ENCODE assay signal across 8 cellular contexts in genomic region chr20:35954200-35954906, GRCh38. TPM values are rescaled to one million over a fixed set of nuclear protein-coding genes. Genes with fewer than 3 reads are reported as not detected.
DNase-seq lines count a peak whose midpoint lies in the region; TF ChIP-seq lines count a peak whose summit lies in the region.

SCAND1 (minus strand) TSS chr20:35954502; CDS start chr20:35954284, 218 bp downstream.

- H2AFZ ChIP-seq in neuronal stem cell (ENCODE audit: low read length) = peak within 1 kb of the TSS; percentile 87

- peak within 1 kb of the TSS; percentile 76 for H3K4me2 ChIP-seq in neuronal stem cell (ENCODE audit: insufficient read depth, low read length, poor library complexity, severe bottlenecking)

- H2AK5ac ChIP-seq in neuronal stem cell (ENCODE audit: low read depth, low read length) = peak within 1 kb of the TSS; percentile 95

- DNase-seq in GM06990 (ENCODE audit: extremely low read depth, insufficient read length) (peak; percentile 99), HFF-Myc (ENCODE audit: extremely low read depth, low read depth) (peak; percentile 90), MV-4-11 (lab: John Stamatoyannopoulos, UW) (peak; percentile 95), SK-MEL-5 (ENCODE audit: low read depth, low spot score) (peak; percentile 99), foreskin melanocyte (peak; percentile 94), neuronal stem cell (ENCODE audit: low spot score) (peak; percentile 97)
- peak; percentile 97 for DNase-seq in activated naive CD4-positive, alpha-beta T cell treated with Interleukin-2 at 50 U/mL for 16 hours

- no peak within 1 kb of the TSS for H4K8ac ChIP-seq in neuronal stem cell (ENCODE audit: low read depth, low read length)

- peak within 1 kb of the TSS; percentile 92 for H2BK15ac ChIP-seq in neuronal stem cell (ENCODE audit: low read length)

- H3K27me3 ChIP-seq in GM06990 (replicated peaks; ENCODE audit: control insufficient read depth, insufficient read depth, low read length) (no peaks in the 10 kb centered on the region), neuronal stem cell (ENCODE audit: control insufficient read depth in 3 of 3, insufficient read depth in 3 of 3, low read depth in 1 of 3, low read length in 3 of 3) (no peaks in the 10 kb centered on the region)

- H3K36me3 ChIP-seq in GM06990 (ENCODE audit: control insufficient read depth, insufficient read depth, low read length) (no peaks in the 10 kb centered on the region; the same call in 1 of the 2 replicates), neuronal stem cell (replicated peaks in 1 of 2; ENCODE audit: control insufficient read depth in 2 of 2, insufficient read depth in 2 of 2, low read length in 2 of 2) (peaks cover 2 to 28% of the 10 kb centered on the region in 2 donors)

- H3K14ac ChIP-seq in neuronal stem cell (ENCODE audit: low read length) = peak within 1 kb of the TSS; percentile 63

- TF ChIP-seq CTCF in GM06990 (IDR thresholded peaks at IDR 0.05; ENCODE audit: insufficient read depth, low read length, poor library complexity, severe bottlenecking) = peak; percentile 99
- peak; percentile 97 for TF ChIP-seq CTCF in HFF-Myc (IDR thresholded peaks at IDR 0.05; ENCODE audit: low read depth, low read length, missing control alignments)
- no peak for TF ChIP-seq CTCF in subcutaneous adipose tissue (IDR thresholded peaks at IDR 0.05; ENCODE audit: low read depth)

- H4K91ac ChIP-seq in neuronal stem cell (ENCODE audit: low read depth, low read length, poor library complexity) = no peak within 1 kb of the TSS

- no peaks in the 10 kb centered on the region for H3K9me3 ChIP-seq in neuronal stem cell (replicated peaks in 1 of 2; ENCODE audit: control insufficient read depth in 2 of 2, insufficient read depth in 1 of 2, low read depth in 1 of 2, low read length in 2 of 2)

- peak within 1 kb of the TSS; percentile 98 for H3K18ac ChIP-seq in neuronal stem cell (ENCODE audit: low read length)

- H3K4me3 ChIP-seq in GM06990 (replicated peaks; ENCODE audit: low read depth, low read length) (peak within 1 kb of the TSS; percentile 92), HFF-Myc (replicated peaks; ENCODE audit: low read depth, low read length) (peak within 1 kb of the TSS; percentile 99), neuronal stem cell (ENCODE audit: low read length in 2 of 2) (peak within 1 kb of the TSS; percentile 89 to 93)

- H3K4ac ChIP-seq in neuronal stem cell (ENCODE audit: low read length) = no peak within 1 kb of the TSS

- in situ Hi-C loops in SK-MEL-5 (cut with HindIII; ENCODE audit: low pct_unique_long_range_greater_than_20kb, low sequenced_read_pairs) = no loop called here

- peak within 1 kb of the TSS; percentile 96 for H2BK120ac ChIP-seq in neuronal stem cell (ENCODE audit: low read depth, low read length)

- H3K9ac ChIP-seq in neuronal stem cell (ENCODE audit: low read depth, low read length, poor library complexity) = peak within 1 kb of the TSS; percentile 99

- peak within 1 kb of the TSS; percentile 49 for H2BK12ac ChIP-seq in neuronal stem cell (ENCODE audit: low read length)

- H2BK5ac ChIP-seq in neuronal stem cell (ENCODE audit: low read length) = peak within 1 kb of the TSS; percentile 97

- peak within 1 kb of the TSS; percentile 99 for H3K23ac ChIP-seq in neuronal stem cell (ENCODE audit: low read depth, low read length, poor library complexity)

- no CpG with 5 or more reads among the region's 76 CpGs for WGBS in neuronal stem cell (ENCODE audit: extremely low coverage in 2 of 2, insufficient read length in 2 of 2, insufficient replicate concordance in 1 of 2), 2 donors

- peak within 1 kb of the TSS; percentile 99 for H3K27ac ChIP-seq in neuronal stem cell (replicated peaks; ENCODE audit: low read length)

- H3K79me1 ChIP-seq in neuronal stem cell (ENCODE audit: low read depth, low read length) = peaks cover 2% of the 10 kb centered on the region

- H3K4me1 ChIP-seq in neuronal stem cell (ENCODE audit: control insufficient read depth in 2 of 2, insufficient read depth in 1 of 2, low read depth in 1 of 2, low read length in 2 of 2) = peaks cover 2% of the 10 kb centered on the region in 2 donors

RNA-seq across cellular contexts. Expression of gene SCAND1, which starts in this region (rescaled TPM):
- total RNA-seq in SK-MEL-5 (2014; rRNA removed; shearing (Covaris generic)) = 56.8 and 65.0 TPM in 2 replicates
- polyA plus RNA-seq in SK-MEL-5 (2015; cell fraction: cytosol; rRNA removed) = 74.7 and 116 TPM in 2 replicates
- polyA plus RNA-seq in SK-MEL-5 (2015; cell fraction: nucleus; rRNA removed) = 4.0 and 21.7 TPM in 2 replicates
- 60.0 TPM for polyA plus RNA-seq in neuronal stem cell (2013, experiment 1 of 2)
- polyA plus RNA-seq in neuronal stem cell (2013, experiment 2 of 2) = 61.3 TPM
- 100 to 1,000 TPM in 1 of 4 donors, 10 to 100 TPM in 3; 48.8 to 125 (median 76.3) TPM for total RNA-seq in subcutaneous adipose tissue

Comparison
In these comparisons a context has a peak if more than half of its experiments do, and no peak if none do; other contexts are left out.
1. Peak in every context shown above with its lines: DNase-seq, H3K4me3 ChIP-seq and H3K27ac ChIP-seq.